ENCODE assay signal across 17 cellular contexts in genomic region chr11:13942908-13943505, GRCh38. TPM values are rescaled to one million over a fixed set of nuclear protein-coding genes. Genes with fewer than 3 reads are reported as not detected.
DNase-seq lines count a peak whose midpoint lies in the region; ATAC-seq and TF ChIP-seq lines count a peak whose summit lies in the region.
"Had no signal": no experiment of that assay in that cellular context is flagged by ENCODE, and none has a peak within 500 bp of the region (broad histone marks: within the 10 kb centered on the region; RNA-seq: fewer than 3 reads in every experiment).

No MANE protein-coding gene starts in this region.

- H3K27ac ChIP-seq in PC-9, result peak overlapping the region; percentile 84
- peak overlapping the region; percentile 9 for H3K27ac ChIP-seq in epithelial cell of prostate
- H3K27ac ChIP-seq: C4-2B, tibial nerve had no signal

- no peaks in the 10 kb centered on the region for H4K20me1 ChIP-seq in PC-9 (ENCODE audit: insufficient read depth)

- BruUV-seq in PC-9 (replicated peaks; lab: Mats Ljungman, UMichigan), result no TSS peak

- peak; percentile 85 for DNase-seq in ELR (ENCODE audit: low read depth)
- peak; percentile 42 to 72 for DNase-seq in PC-9
- DNase-seq in epithelial cell of prostate (ENCODE audit: low read depth, low spot score), result no peak
- DNase-seq in omental fat pad (ENCODE audit: low spot score), result no peak
- DNase-seq in occipital lobe (lab: John Stamatoyannopoulos, UW), result no peak
- DNase-seq: activated CD4-positive, alpha-beta T cell treated with anti-CD3 and anti-CD28 coated beads, Interleukin-2, amount 10 ng/mL, durations not matched to agents 7 days and 5 days; DND-41; glutamatergic neuron; KBM-7; NCI-H146; NCI-H524 treated with DMSO at 0.1 percent for 48 hours had no signal

- ATAC-seq in omental fat pad (ENCODE audit: low FRiP score) (peak; percentile 70), HG02973 (IDR thresholded peaks at IDR 0.05; ENCODE audit: unreplicated experiment) (no peak), GM19455 (IDR thresholded peaks at IDR 0.05; ENCODE audit: unreplicated experiment) (no peak)
- no peak for ATAC-seq in activated CD4-positive, CD25-positive, alpha-beta regulatory T cell treated with anti-CD3 and anti-CD28 coated beads, Interleukin-2, amount 50 U/mL, for 24 hours
- ATAC-seq: GM12878 had no signal

- peak overlapping the region; percentile 78 for H2AFZ ChIP-seq in PC-9

- H3K9me3 ChIP-seq in PC-9 (ENCODE audit: insufficient read depth, low read depth), result no peaks in the 10 kb centered on the region

- no peaks in the 10 kb centered on the region for H3K9me2 ChIP-seq in PC-9 (ENCODE audit: insufficient read depth)

- peaks cover 23% of the 10 kb centered on the region; the same call in 1 of the 2 replicates for H3F3A ChIP-seq in PC-9 (ENCODE audit: insufficient read depth, low read depth)

- H3K36me3 ChIP-seq in PC-9 (ENCODE audit: low read depth), result no peaks in the 10 kb centered on the region
- H3K36me3 ChIP-seq: tibial nerve had no signal

- POLR2A ChIA-PET in PC-9 (lab: Charles Lee; ENCODE audit: unreplicated experiment), result interaction anchor here (0.6 kb wide), 1 partner anchor 22 kb away, joined by 6 read pairs; no protein-coding TSS in a partner anchor

- H3K27me3 ChIP-seq in PC-9 (ENCODE audit: insufficient read depth, low read depth), result no peaks in the 10 kb centered on the region
- H3K27me3 ChIP-seq: tibial nerve had no signal

- peaks cover 48% of the 10 kb centered on the region for H3K4me1 ChIP-seq in PC-9 (replicated peaks; ENCODE audit: insufficient read depth)
- H3K4me1 ChIP-seq: tibial nerve had no signal

- H3K4me3 ChIP-seq in PC-9, result no peak overlapping the region
- H3K4me3 ChIP-seq: GM12878, tibial nerve had no signal

- intact Hi-C loops in PC-9 (cut with micrococcal nuclease; ENCODE audit: unreplicated experiment), result loop anchor here (1.0 kb wide), 1 partner anchor 70 kb away; no protein-coding TSS in a partner anchor

- no peaks in the 10 kb centered on the region for H3K79me2 ChIP-seq in PC-9 (ENCODE audit: low read depth)

- no peak for TF ChIP-seq CTCF in PC-9 (conservative IDR thresholded peaks at IDR 0.05)
- TF ChIP-seq CTCF in omental fat pad (IDR thresholded peaks at IDR 0.05), result no peak

- H3K4me2 ChIP-seq in PC-9, result peak overlapping the region; percentile 66

- CTCF ChIA-PET in PC-9 (lab: Charles Lee), result no interaction called here

RNA-seq across cellular contexts. Expression of gene SPON1, which starts 19.5 kb away (rescaled TPM):
- 0.48 and 0.70 TPM in 2 replicates for total RNA-seq in PC-9 (2021)
- total RNA-seq in omental fat pad, result 100 to 1,000 TPM in 2 of 4 donors, 10 to 100 TPM in 2; 80.2 to 141 (median 103) TPM
- total RNA-seq in occipital lobe, result 31.5 TPM

Comparison
In these comparisons a context has a peak if more than half of its experiments do, and no peak if none do; other contexts are left out.
1. DNase-seq: peak in ELR (single experiment) and PC-9 (2 of 2); none in epithelial cell of prostate (single experiment), omental fat pad (single experiment) and occipital lobe (single experiment).
2. RNA of gene SPON1, which starts 19.5 kb away (total RNA-seq): 80.2 to 141 TPM in omental fat pad and 31.5 TPM in occipital lobe (single experiment); 0.48 to 0.70 TPM in PC-9; every median in the first group is over 10 times any median in the second.